Comparison of ENCODE assay signal across 18 cellular contexts in genomic region chr7:69318794-69319193, GRCh38.
A peak's percentile ranks its signal among the peaks of the same experiment; 100 is the strongest.
DNase-seq lines count a peak whose midpoint lies in the region; TF ChIP-seq lines count a peak whose summit lies in the region.
"Had no signal": no experiment of that assay in that cellular context is flagged by ENCODE, and none has a peak within 500 bp of the region (broad histone marks: within the 10 kb centered on the region; RNA-seq: fewer than 3 reads in every experiment).

No MANE protein-coding gene starts in this region.

- H3K9me3 ChIP-seq in A673 (ENCODE audit: low read depth, low read length, poor library complexity, severe bottlenecking): no peaks in the 10 kb centered on the region
- no peaks in the 10 kb centered on the region for H3K9me3 ChIP-seq in BE2C
- no peaks in the 10 kb centered on the region for H3K9me3 ChIP-seq in esophagus muscularis mucosa
- H3K9me3 ChIP-seq: MG63 had no signal

- no peak for TF ChIP-seq CTCF in A673 (conservative IDR thresholded peaks at IDR 0.05; ENCODE audit: low read depth, low read length)
- TF ChIP-seq CTCF in BE2C (IDR thresholded peaks at IDR 0.05; ENCODE audit: low read depth, low read length): no peak
- no peak for TF ChIP-seq CTCF in esophagus muscularis mucosa (IDR thresholded peaks at IDR 0.05)

- no peak overlapping the region for H3K23ac ChIP-seq in mesendoderm (ENCODE audit: low read length)

- no TSS peak for BruUV-seq in A673 (replicated peaks; lab: Mats Ljungman, UMichigan)

- no peak overlapping the region for H3K4me2 ChIP-seq in mesendoderm (ENCODE audit: low read length)

- no peak overlapping the region for H2BK15ac ChIP-seq in mesendoderm (replicated peaks; ENCODE audit: low read depth)

- H3K56ac ChIP-seq in mesendoderm (ENCODE audit: low read length): no peak overlapping the region

- POLR2A ChIA-PET in A673 (lab: Charles Lee; ENCODE audit: low non-redundant PET): no interaction called here

- no peak overlapping the region for H3K9ac ChIP-seq in mesendoderm (ENCODE audit: low read length)

- TF ChIP-seq POLR2A in esophagus muscularis mucosa (IDR thresholded peaks at IDR 0.05; ENCODE audit: low read depth): no peak

- WGBS in mesendoderm (ENCODE audit: extremely low coverage, insufficient coverage, low lambda C conversion rate): no CpG with 5 or more reads among the region's 10 CpGs
- WGBS in esophagus muscularis mucosa: 80% methylated on average over 7 of the region's 10 CpGs

- no peaks in the 10 kb centered on the region for H3K79me2 ChIP-seq in mesendoderm (ENCODE audit: control insufficient read depth, insufficient read depth, low read length)

- H2AK5ac ChIP-seq in mesendoderm (ENCODE audit: low read length): no peak overlapping the region

- H3K79me1 ChIP-seq in mesendoderm (ENCODE audit: low read length): no peaks in the 10 kb centered on the region

- H3K18ac ChIP-seq in mesendoderm (ENCODE audit: low read length): no peak overlapping the region

- no peak overlapping the region for H4K8ac ChIP-seq in mesendoderm (ENCODE audit: low read depth, low read length)

- H4K5ac ChIP-seq in mesendoderm (ENCODE audit: low read length): no peak overlapping the region

- DNase-seq in A673 (ENCODE audit: low spot score) (peak; percentile 55), BE2C (no peak), NCI-H524 treated with DMSO at 0.1 percent for 48 hours (lab: John Stamatoyannopoulos, UW) (peak; percentile 56), mesendoderm (peak; percentile 40), NCI-H2081 treated with DMSO at 0.1 percent for 48 hours (lab: John Stamatoyannopoulos, UW) (no peak), epidermal melanocyte (ENCODE audit: insufficient read length, low spot score) (no peak), esophagus muscularis mucosa (ENCODE audit: extremely low spot score) (no peak)
- DNase-seq: CD8-positive, alpha-beta memory T cell; HCEC 1CT; IMR-90; KG1; MG63; NCI-H187 treated with DMSO at 0.1 percent for 48 hours; NCI-H226; NCI-H510A; Right ventricle myocardium superior; RPMI8226 had no signal

- no peak overlapping the region for H2BK120ac ChIP-seq in mesendoderm (ENCODE audit: low read depth, low read length)

- no peak overlapping the region for H3K27ac ChIP-seq in A673 (ENCODE audit: low read depth, low read length, poor library complexity, severe bottlenecking)
- H3K27ac ChIP-seq in mesendoderm (ENCODE audit: low read depth, low read length): no peak overlapping the region
- no peak overlapping the region for H3K27ac ChIP-seq in esophagus muscularis mucosa (replicated peaks in 1 of 4)
- H3K27ac ChIP-seq: SJSA1 had no signal

- no peak overlapping the region for H2BK5ac ChIP-seq in mesendoderm (ENCODE audit: low read length)

- CTCF ChIA-PET in A673 (lab: Charles Lee): interaction anchor here (0.6 kb wide), 1 partner anchor 1834 kb away, joined by 3 read pairs; no protein-coding TSS in a partner anchor

- H3K4me3 ChIP-seq in A673 (ENCODE audit: low read depth, low read length, poor library complexity, severe bottlenecking) (no peak overlapping the region), BE2C (ENCODE audit: low read depth, low read length) (peak overlapping the region; percentile 20; the same call in 1 of the 2 replicates), mesendoderm (ENCODE audit: low read length) (no peak overlapping the region), esophagus muscularis mucosa (no peak overlapping the region)
- H3K4me3 ChIP-seq: MG63, SJSA1 had no signal

- H3K27me3 ChIP-seq in A673 (replicated peaks; ENCODE audit: insufficient read depth, low read depth, low read length, poor library complexity): no peaks in the 10 kb centered on the region
- H3K27me3 ChIP-seq in BE2C: no peaks in the 10 kb centered on the region
- no peaks in the 10 kb centered on the region for H3K27me3 ChIP-seq in mesendoderm (ENCODE audit: insufficient read depth, low read length, poor library complexity)
- no peaks in the 10 kb centered on the region for H3K27me3 ChIP-seq in esophagus muscularis mucosa
- H3K27me3 ChIP-seq: MG63, SJSA1 had no signal

- H3K4me1 ChIP-seq in A673 (ENCODE audit: insufficient read depth, low read length, poor library complexity, severe bottlenecking) (no peaks in the 10 kb centered on the region), BE2C (no peaks in the 10 kb centered on the region), mesendoderm (ENCODE audit: control insufficient read depth, low read depth, low read length) (no peaks in the 10 kb centered on the region), esophagus muscularis mucosa (no peaks in the 10 kb centered on the region)
- H3K4me1 ChIP-seq: SJSA1 had no signal

- H3K36me3 ChIP-seq in A673 (ENCODE audit: insufficient read depth, low read length, poor library complexity, severe bottlenecking) (no peaks in the 10 kb centered on the region), BE2C (no peaks in the 10 kb centered on the region), mesendoderm (ENCODE audit: control insufficient read depth, insufficient read depth, low read length) (no peaks in the 10 kb centered on the region), esophagus muscularis mucosa (no peaks in the 10 kb centered on the region)
- H3K36me3 ChIP-seq: MG63, SJSA1 had no signal

- intact Hi-C loops in A673 (cut with micrococcal nuclease; ENCODE audit: unreplicated experiment) (loop anchor here (10.0 kb wide), 1 partner anchor 56 kb away; no protein-coding TSS in a partner anchor), esophagus muscularis mucosa (cut with DNase I) (no loop called here)

- no peak overlapping the region for H3K4ac ChIP-seq in mesendoderm (ENCODE audit: low read depth, low read length)

- no peak for TF ChIP-seq EP300 in esophagus muscularis mucosa (IDR thresholded peaks at IDR 0.05)

Comparison
In these comparisons a context has a peak if more than half of its experiments do, and no peak if none do; other contexts are left out.
1. DNase-seq: peak in A673 (single experiment), NCI-H524 treated with DMSO at 0.1 percent for 48 hours (single experiment) and mesendoderm (single experiment); none in BE2C (single experiment), NCI-H2081 treated with DMSO at 0.1 percent for 48 hours (single experiment), epidermal melanocyte (single experiment) and esophagus muscularis mucosa (single experiment).